Comparison of ENCODE assay signal across 20 cellular contexts in the genomic region with DNA sequence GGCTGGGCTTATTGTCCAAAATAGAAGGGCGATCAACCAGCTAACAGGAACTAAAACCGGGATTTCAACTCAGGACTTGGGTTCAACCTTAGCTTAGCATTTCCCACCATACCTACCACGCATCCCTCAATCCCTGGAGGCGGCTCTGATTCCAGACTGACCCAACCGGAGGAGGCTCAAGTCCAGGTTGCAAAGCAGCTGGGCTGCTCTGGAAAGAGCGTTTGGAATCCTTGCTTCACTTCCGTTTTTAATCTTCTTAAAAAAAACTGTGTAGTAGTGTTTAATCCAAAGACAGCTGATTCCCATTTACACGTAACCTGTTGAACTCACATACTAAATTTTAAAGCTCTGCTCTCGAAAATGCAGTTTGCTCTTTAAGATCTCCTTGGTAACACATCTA. TPM values are rescaled to one million over a fixed set of nuclear protein-coding genes. Genes with fewer than 3 reads are reported as not detected.
A peak's percentile ranks its signal among the peaks of the same experiment; 100 is the strongest.
DNase-seq lines count a peak whose midpoint lies in the region; ATAC-seq, FAIRE-seq and TF ChIP-seq lines count a peak whose summit lies in the region.
"Had no signal": no experiment of that assay in that cellular context is flagged by ENCODE, and none has a peak within 500 bp of the region (broad histone marks: within the 10 kb centered on the region; RNA-seq: fewer than 3 reads in every experiment).

No MANE protein-coding gene starts in this region.

- no peak for TF ChIP-seq EP300 in sigmoid colon (IDR thresholded peaks at IDR 0.05)

- no peak for TF ChIP-seq POLR2A in sigmoid colon (IDR thresholded peaks at IDR 0.05)

- ATAC-seq in Panc1: no peak
- ATAC-seq: activated CD8-positive, alpha-beta T cell treated with anti-CD3 and anti-CD28 coated beads, Interleukin-2, amount 10 ng/mL, durations not matched to agents 7 days and 5 days had no signal

- H3K27me3 ChIP-seq in H7 (ENCODE audit: control insufficient read depth, insufficient read depth, low read length) (no peaks in the 10 kb centered on the region), Panc1 (ENCODE audit: control insufficient read depth, insufficient read depth, low read length) (no peaks in the 10 kb centered on the region), sigmoid colon (no peaks in the 10 kb centered on the region)
- H3K27me3 ChIP-seq: heart left ventricle had no signal

- peaks cover 2% of the 10 kb centered on the region; the same call in 1 of the 2 replicates for H3K36me3 ChIP-seq in H7 (replicated peaks; ENCODE audit: control insufficient read depth, insufficient read depth, low read length)
- peaks cover 3% of the 10 kb centered on the region; the same call in 1 of the 2 replicates for H3K36me3 ChIP-seq in Panc1 (ENCODE audit: control insufficient read depth, insufficient read depth, low read length)
- H3K36me3 ChIP-seq in sigmoid colon: peaks cover 0 to 5% (median 0%) of the 10 kb centered on the region in 4 donors
- H3K36me3 ChIP-seq: heart left ventricle had no signal

- in situ Hi-C loops in Panc1 (cut with HindIII; ENCODE audit: low pct_unique_long_range_greater_than_20kb, low sequenced_read_pairs): no loop called here

- BruUV-seq in Panc1 (replicated peaks; lab: Mats Ljungman, UMichigan): no TSS peak

- DNase-seq in H7 (peak; percentile 32), Panc1 (ENCODE audit: low read depth, low spot score) (no peak), iris pigment epithelial cell (ENCODE audit: low read depth) (peak; percentile 36), sigmoid colon (no peak), NK-92 (lab: John Stamatoyannopoulos, UW; ENCODE audit: unreplicated experiment) (no peak), RCC 7860 (ENCODE audit: low spot score) (no peak), NCI-H2227 (lab: John Stamatoyannopoulos, UW; ENCODE audit: unreplicated experiment) (no peak)
- DNase-seq: activated CD8-positive, alpha-beta T cell treated with anti-CD3 and anti-CD28 coated beads, Interleukin-2, amount 10 ng/mL, durations not matched to agents 7 days and 5 days; activated gamma-delta T cell treated with Interleukin-2 at 50 U/mL for 16 hours; EL; heart left ventricle; NCI-H1105; NCI-H2081; NCI-H446; stimulated activated CD4-positive, alpha-beta T cell treated with anti-CD3 and anti-CD28 coated beads, Interleukin-2, amount 100 ng/mL, for 48 hours; stimulated activated naive CD4-positive, alpha-beta T cell; T-helper 9 cell; trophoblast cell had no signal

- H3K4me1 ChIP-seq in Panc1 (ENCODE audit: control insufficient read depth, insufficient read depth, low read length) (peaks cover 83% of the 10 kb centered on the region), sigmoid colon (peaks cover 0 to 68% (median 50%) of the 10 kb centered on the region in 4 donors)

- POLR2A ChIA-PET in Panc1 (lab: Charles Lee): interaction anchor here (0.6 to 1.3 kb wide), 2 partner anchors 22 to 73 kb away, joined by 3 read pairs; no protein-coding TSS in a partner anchor

- no peak for FAIRE-seq in RCC 7860 (lab: Jason Lieb, UNC)
- FAIRE-seq: bronchial epithelial cell had no signal

- H3K4me3 ChIP-seq in H7 (ENCODE audit: insufficient read depth, low read depth, low read length) (no peak overlapping the region), Panc1 (ENCODE audit: low read depth in 2 of 2, low read length in 2 of 2) (no peak overlapping the region), sigmoid colon (no peak overlapping the region)
- H3K4me3 ChIP-seq: heart left ventricle had no signal

- intact Hi-C loops in Panc1 (cut with micrococcal nuclease; ENCODE audit: unreplicated experiment): no loop called here
- intact Hi-C loops in sigmoid colon (cut with DNase I): no loop called here

- H3K9me3 ChIP-seq in Panc1 (ENCODE audit: control insufficient read depth, insufficient read depth, low read depth, low read length) (no peaks in the 10 kb centered on the region), sigmoid colon (no peaks in the 10 kb centered on the region)
- H3K9me3 ChIP-seq: heart left ventricle had no signal

- WGBS in sigmoid colon, 2 donors: 80 to 81% methylated on average over 9 of the region's 9 CpGs

- H3K27ac ChIP-seq in Panc1 (ENCODE audit: low read length) (peak overlapping the region; percentile 74), sigmoid colon (peak overlapping the region in 3 of 4 donors; percentile 7 to 88 (median 79))
- H3K27ac ChIP-seq: C4-2B had no signal

- CTCF ChIA-PET in Panc1 (lab: Charles Lee): interaction anchor here (1.0 kb wide), 1 partner anchor 29 kb away, joined by 6 read pairs; no protein-coding TSS in a partner anchor

- TF ChIP-seq CTCF in Panc1 (IDR thresholded peaks at IDR 0.05) (no peak), sigmoid colon (IDR thresholded peaks at IDR 0.05) (no peak)

RNA-seq across cellular contexts. Expression of gene NXN, which starts 50.0 kb away (rescaled TPM):
- 127 and 142 TPM in 2 replicates for total RNA-seq in H7 (2014; rRNA removed; shearing (Covaris generic))
- total RNA-seq in Panc1 (2021; ENCODE audit: unreplicated experiment) (126 TPM), sigmoid colon (10 to 100 TPM; 50.4 to 75.9 (median 67.1) TPM)
- 134 TPM for polyA plus RNA-seq in Panc1 (2012; ENCODE audit: insufficient read length)
- 10 to 100 TPM in 1 of 3 donors, 1 to 10 TPM in 2; 1.4 to 11.5 (median 8.4) TPM for polyA plus RNA-seq in sigmoid colon

Comparison
In these comparisons a context has a peak if more than half of its experiments do, and no peak if none do; other contexts are left out.
1. DNase-seq: peak in H7 (single experiment) and iris pigment epithelial cell (single experiment); none in Panc1 (single experiment), sigmoid colon (single experiment), NK-92 (single experiment), RCC 7860 (single experiment) and NCI-H2227 (single experiment).